8 cellular contexts compared by ENCODE assay signal in the genomic region with DNA sequence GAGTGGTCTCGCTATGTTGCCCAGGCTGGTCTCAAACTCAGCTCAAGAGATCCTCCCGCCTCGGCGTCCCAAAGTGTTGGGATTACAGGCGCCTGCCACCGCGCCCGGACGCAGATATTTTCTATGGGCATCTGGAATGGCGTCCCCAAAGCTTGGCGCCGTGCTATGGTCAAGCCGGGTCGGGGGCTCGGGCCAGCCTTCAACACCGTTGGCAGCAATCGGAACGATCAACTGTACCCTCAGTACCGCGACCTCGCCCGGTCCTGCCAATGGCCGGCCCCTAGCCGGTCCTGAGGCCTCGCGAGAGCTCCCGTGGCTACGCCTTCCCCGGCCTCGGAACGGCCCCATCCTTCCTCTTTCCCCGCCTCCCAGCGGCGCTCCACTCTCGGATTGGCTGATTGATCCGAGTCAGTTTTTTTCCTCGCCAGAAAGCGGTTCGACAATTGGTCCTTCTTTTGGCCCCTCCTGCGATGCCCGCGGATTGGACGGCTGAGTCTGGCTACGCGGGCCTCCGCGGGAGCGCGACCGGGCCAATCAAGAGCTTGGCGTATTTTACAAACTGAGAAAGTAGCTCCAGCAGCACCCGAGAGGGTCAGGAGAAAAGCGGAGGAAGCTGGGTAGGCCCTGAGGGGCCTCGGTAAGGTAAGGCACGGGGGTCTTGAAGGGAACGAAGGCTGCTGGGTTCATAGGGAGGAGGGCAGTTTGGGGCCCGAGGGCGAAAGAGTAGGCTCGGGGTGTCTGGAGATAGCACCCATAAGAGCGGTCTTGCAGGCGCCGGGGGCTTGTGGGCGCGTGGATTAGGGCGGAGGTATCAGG. TPM values are rescaled to one million over a fixed set of nuclear protein-coding genes. Genes with fewer than 3 reads are reported as not detected.
A peak's percentile ranks its signal among the peaks of the same experiment; 100 is the strongest.
DNase-seq lines count a peak whose midpoint lies in the region; ATAC-seq and TF ChIP-seq lines count a peak whose summit lies in the region.

A gene with protein sequence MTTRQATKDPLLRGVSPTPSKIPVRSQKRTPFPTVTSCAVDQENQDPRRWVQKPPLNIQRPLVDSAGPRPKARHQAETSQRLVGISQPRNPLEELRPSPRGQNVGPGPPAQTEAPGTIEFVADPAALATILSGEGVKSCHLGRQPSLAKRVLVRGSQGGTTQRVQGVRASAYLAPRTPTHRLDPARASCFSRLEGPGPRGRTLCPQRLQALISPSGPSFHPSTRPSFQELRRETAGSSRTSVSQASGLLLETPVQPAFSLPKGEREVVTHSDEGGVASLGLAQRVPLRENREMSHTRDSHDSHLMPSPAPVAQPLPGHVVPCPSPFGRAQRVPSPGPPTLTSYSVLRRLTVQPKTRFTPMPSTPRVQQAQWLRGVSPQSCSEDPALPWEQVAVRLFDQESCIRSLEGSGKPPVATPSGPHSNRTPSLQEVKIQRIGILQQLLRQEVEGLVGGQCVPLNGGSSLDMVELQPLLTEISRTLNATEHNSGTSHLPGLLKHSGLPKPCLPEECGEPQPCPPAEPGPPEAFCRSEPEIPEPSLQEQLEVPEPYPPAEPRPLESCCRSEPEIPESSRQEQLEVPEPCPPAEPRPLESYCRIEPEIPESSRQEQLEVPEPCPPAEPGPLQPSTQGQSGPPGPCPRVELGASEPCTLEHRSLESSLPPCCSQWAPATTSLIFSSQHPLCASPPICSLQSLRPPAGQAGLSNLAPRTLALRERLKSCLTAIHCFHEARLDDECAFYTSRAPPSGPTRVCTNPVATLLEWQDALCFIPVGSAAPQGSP (plus strand): TSS at position 548 of the 816 bp plus-strand sequence. CDS start 354 bp downstream, outside the sequence.

- ATAC-seq in GM21737 (IDR thresholded peaks at IDR 0.05; ENCODE audit: unreplicated experiment) = peak; percentile 96
- ATAC-seq in esophagus mucosa = peak; percentile 99

- H3K9me3 ChIP-seq in muscle layer of colon (ENCODE audit: low read length) = no peaks in the 10 kb centered on the region

- DNase-seq in DMS79 (lab: John Stamatoyannopoulos, UW) = peak; percentile 97
- DNase-seq in KG1 (lab: John Stamatoyannopoulos, UW) = peak; percentile 97
- DNase-seq in activated T-cell treated with anti-CD3 and anti-CD28 coated beads, Interleukin-2, amount 50 U/mL, for 1 hour = peak; percentile 94
- peak; percentile 89 to 93 for DNase-seq in stimulated activated CD8-positive, alpha-beta memory T cell treated with anti-CD3 and anti-CD28 coated beads, Interleukin-7, amount 100 ng/mL, for 1 hour (ENCODE audit: low read depth in 2 of 2)

- H3K4me1 ChIP-seq in muscle layer of colon (ENCODE audit: insufficient read depth, low read length) = peaks cover 13% of the 10 kb centered on the region

- H3K27ac ChIP-seq in muscle layer of colon (ENCODE audit: low read depth, low read length) = peak within 1 kb of the TSS; percentile 85

- H3K36me3 ChIP-seq in muscle layer of colon (ENCODE audit: insufficient read depth, low read length) = no peaks in the 10 kb centered on the region

- H3K9ac ChIP-seq in muscle layer of colon (ENCODE audit: low read length) = no peak within 1 kb of the TSS

- H3K27me3 ChIP-seq in muscle layer of colon (ENCODE audit: control insufficient read depth in 1 of 2, insufficient read depth in 2 of 2, low read length in 2 of 2) = no peaks in the 10 kb centered on the region

- peak within 1 kb of the TSS; percentile 34 to 56 for H3K4me3 ChIP-seq in muscle layer of colon (ENCODE audit: low read depth in 1 of 2, low read length in 2 of 2)

TF ChIP-seq in PFSK-1, 5 proteins besides CTCF, POLR2A, EP300 and RAD21:
- TF ChIP-seq TAF1 (IDR thresholded peaks at IDR 0.05; ENCODE audit: borderline replicate concordance, insufficient read depth, low read length) (peak; percentile 94; the same call in 1 of the 2 replicates), POLR2AphosphoS5 (IDR thresholded peaks at IDR 0.05; ENCODE audit: low read depth, low read length) (peak; percentile 84), FOXP2 (optimal IDR thresholded peaks at IDR 0.05; ENCODE audit: borderline replicate concordance, extremely low read depth, extremely low read length, insufficient read depth) (no peak), SIN3A (IDR thresholded peaks at IDR 0.05; ENCODE audit: borderline replicate concordance, insufficient read depth, low read length) (peak; percentile 36; the same call in 1 of the 2 replicates)
- TF ChIP-seq, protein P1, sequence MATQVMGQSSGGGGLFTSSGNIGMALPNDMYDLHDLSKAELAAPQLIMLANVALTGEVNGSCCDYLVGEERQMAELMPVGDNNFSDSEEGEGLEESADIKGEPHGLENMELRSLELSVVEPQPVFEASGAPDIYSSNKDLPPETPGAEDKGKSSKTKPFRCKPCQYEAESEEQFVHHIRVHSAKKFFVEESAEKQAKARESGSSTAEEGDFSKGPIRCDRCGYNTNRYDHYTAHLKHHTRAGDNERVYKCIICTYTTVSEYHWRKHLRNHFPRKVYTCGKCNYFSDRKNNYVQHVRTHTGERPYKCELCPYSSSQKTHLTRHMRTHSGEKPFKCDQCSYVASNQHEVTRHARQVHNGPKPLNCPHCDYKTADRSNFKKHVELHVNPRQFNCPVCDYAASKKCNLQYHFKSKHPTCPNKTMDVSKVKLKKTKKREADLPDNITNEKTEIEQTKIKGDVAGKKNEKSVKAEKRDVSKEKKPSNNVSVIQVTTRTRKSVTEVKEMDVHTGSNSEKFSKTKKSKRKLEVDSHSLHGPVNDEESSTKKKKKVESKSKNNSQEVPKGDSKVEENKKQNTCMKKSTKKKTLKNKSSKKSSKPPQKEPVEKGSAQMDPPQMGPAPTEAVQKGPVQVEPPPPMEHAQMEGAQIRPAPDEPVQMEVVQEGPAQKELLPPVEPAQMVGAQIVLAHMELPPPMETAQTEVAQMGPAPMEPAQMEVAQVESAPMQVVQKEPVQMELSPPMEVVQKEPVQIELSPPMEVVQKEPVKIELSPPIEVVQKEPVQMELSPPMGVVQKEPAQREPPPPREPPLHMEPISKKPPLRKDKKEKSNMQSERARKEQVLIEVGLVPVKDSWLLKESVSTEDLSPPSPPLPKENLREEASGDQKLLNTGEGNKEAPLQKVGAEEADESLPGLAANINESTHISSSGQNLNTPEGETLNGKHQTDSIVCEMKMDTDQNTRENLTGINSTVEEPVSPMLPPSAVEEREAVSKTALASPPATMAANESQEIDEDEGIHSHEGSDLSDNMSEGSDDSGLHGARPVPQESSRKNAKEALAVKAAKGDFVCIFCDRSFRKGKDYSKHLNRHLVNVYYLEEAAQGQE (IDR thresholded peaks at IDR 0.05; ENCODE audit: insufficient read depth in 1 of 2, low read depth in 2 of 2, low read length in 2 of 2) = no peak

RNA-seq across cellular contexts. Expression of the gene that starts here (rescaled TPM):
- polyA plus RNA-seq in PFSK-1 (2012; ENCODE audit: insufficient read length, low read depth) = 27.6 TPM
- total RNA-seq in esophagus mucosa = 23.6 TPM

Comparison
In these comparisons a context has a peak if more than half of its experiments do, and no peak if none do; other contexts are left out.
1. Peak in every context shown above with its lines: DNase-seq, ATAC-seq, H3K4me3 ChIP-seq and H3K27ac ChIP-seq.